Comparison of ENCODE assay signal across 1 cellular context in genomic region chr9:88197781-88198345, GRCh38.
TF ChIP-seq lines count a peak whose summit lies in the region.

No MANE protein-coding gene starts in this region.

TF ChIP-seq in H1, 55 proteins besides CTCF, POLR2A, EP300 and RAD21:
- TF ChIP-seq E2F6 (IDR thresholded peaks at IDR 0.05), result peak; percentile 77
- TF ChIP-seq MAX (IDR thresholded peaks at IDR 0.05), result peak; percentile 66
- no peak for TF ChIP-seq NRF1 (IDR thresholded peaks at IDR 0.05; ENCODE audit: low read depth, low read length)
